9 cellular contexts compared by ENCODE assay signal in genomic region chr12:70052931-70053497, GRCh38.
DNase-seq lines count a peak whose midpoint lies in the region; TF ChIP-seq lines count a peak whose summit lies in the region.
"Had no signal": no experiment of that assay in that cellular context is flagged by ENCODE, and none has a peak within 500 bp of the region (broad histone marks: within the 10 kb centered on the region; RNA-seq: fewer than 3 reads in every experiment).

No MANE protein-coding gene starts in this region.

- H3K27ac ChIP-seq in neutrophil = peak overlapping the region; percentile 38

- DNase-seq in EL (peak; percentile 68), NOMO-1 treated with DMSO at 0.1 percent for 48 hours (lab: John Stamatoyannopoulos, UW; ENCODE audit: unreplicated experiment) (peak; percentile 82), fibroblast of gingiva (ENCODE audit: low read depth) (peak; percentile 56), posterior cingulate gyrus (no peak), DMS79 (lab: John Stamatoyannopoulos, UW) (no peak), NCI-H2107 (lab: John Stamatoyannopoulos, UW) (no peak), HK-2 (ENCODE audit: unreplicated experiment) (no peak)
- DNase-seq: SK-N-SH had no signal

- no peaks in the 10 kb centered on the region for H3K36me3 ChIP-seq in neutrophil

- H3K9me3 ChIP-seq in neutrophil = no peaks in the 10 kb centered on the region
- H3K9me3 ChIP-seq: SK-N-SH had no signal

- H3K27me3 ChIP-seq in neutrophil = no peaks in the 10 kb centered on the region

- TF ChIP-seq CTCF in neutrophil (IDR thresholded peaks at IDR 0.05) = no peak

- peaks cover 26 to 34% of the 10 kb centered on the region in 2 experiments for H3K4me1 ChIP-seq in neutrophil (ENCODE audit: control insufficient read depth in 1 of 2, insufficient read depth in 1 of 2, low read depth in 1 of 2, low read length in 1 of 2)

- no peak overlapping the region for H3K4me3 ChIP-seq in neutrophil (ENCODE audit: low read depth in 1 of 2, low read length in 1 of 2)

- intact Hi-C loops in posterior cingulate gyrus (cut with DNase I) = no loop called here

Comparison
In these comparisons a context has a peak if more than half of its experiments do, and no peak if none do; other contexts are left out.
1. DNase-seq: peak in EL (single experiment), NOMO-1 treated with DMSO at 0.1 percent for 48 hours (single experiment) and fibroblast of gingiva (single experiment); none in posterior cingulate gyrus (0 of 10), DMS79 (single experiment), NCI-H2107 (single experiment) and HK-2 (single experiment).